In the genomic region with DNA sequence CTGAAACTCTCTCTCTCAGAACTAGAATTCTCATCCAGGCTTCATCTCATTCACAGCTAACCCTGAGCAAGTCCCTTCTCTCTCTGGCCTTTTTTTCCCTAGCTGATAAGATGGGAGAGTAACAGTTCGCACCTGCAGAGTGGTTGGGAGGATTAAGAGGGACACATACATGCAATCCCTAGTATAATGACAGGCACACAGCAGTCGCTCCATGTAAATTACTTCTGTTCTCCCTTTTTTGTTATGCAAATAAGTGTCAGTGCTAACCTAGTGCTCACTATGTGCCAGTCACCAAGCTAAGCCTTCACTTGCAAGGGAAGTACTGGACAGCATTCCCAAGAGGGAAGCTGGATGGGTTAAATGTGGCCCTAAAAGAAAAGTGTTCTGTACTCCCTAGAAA, we compare ENCODE assay signal across 24 cellular contexts.
DNase-seq lines count a peak whose midpoint lies in the region; ATAC-seq, FAIRE-seq and TF ChIP-seq lines count a peak whose summit lies in the region.
"Had no signal": no experiment of that assay in that cellular context is flagged by ENCODE, and none has a peak within 500 bp of the region (broad histone marks: within the 10 kb centered on the region; RNA-seq: fewer than 3 reads in every experiment).

No MANE protein-coding gene starts in this region.

- H2BK5ac ChIP-seq in H1 (ENCODE audit: low read depth, low read length) = no peak overlapping the region

- H3K27ac Mint-ChIP-seq in GM23338 = no peak overlapping the region
- H3K27ac Mint-ChIP-seq: HFFc6, IgD-negative memory B cell had no signal

- H3K4me1 ChIP-seq in GM23338 (ENCODE audit: insufficient read depth) (peaks cover 46% of the 10 kb centered on the region), H1 (replicated peaks in 1 of 4; ENCODE audit: control insufficient read depth in 3 of 4, insufficient read depth in 4 of 4, low read length in 3 of 4) (peaks cover 0 to 20% (median 12%) of the 10 kb centered on the region in 4 experiments; a peak in 4 of 7 replicates)

- no peaks in the 10 kb centered on the region for H3K36me3 ChIP-seq in GM23338 (ENCODE audit: insufficient read depth)
- no peaks in the 10 kb centered on the region for H3K36me3 ChIP-seq in H1 (ENCODE audit: control insufficient read depth in 2 of 4, insufficient read depth in 4 of 4, low read length in 3 of 4)
- H3K36me3 ChIP-seq: BLaER1 treated with 17β-estradiol and CSF1 and Interleukin-3, amounts not matched to agents 10 nM and 100 nM had no signal

- H3K27ac ChIP-seq in GM23338 (ENCODE audit: low read depth) (no peak overlapping the region), H1 (ENCODE audit: low read depth, low read length) (no peak overlapping the region)
- H3K27ac ChIP-seq: BLaER1 treated with 17β-estradiol and CSF1 and Interleukin-3, amounts not matched to agents 10 nM and 100 nM had no signal

- no peak overlapping the region for H2BK120ac ChIP-seq in H1 (replicated peaks; ENCODE audit: low read depth, low read length)

- H2BK20ac ChIP-seq in H1 (ENCODE audit: low read length) = no peak overlapping the region

- H3K27me3 Mint-ChIP-seq in GM23338 (ENCODE audit: insufficient read depth, low read depth, poor library complexity) = peaks cover 4% of the 10 kb centered on the region

- H3K79me1 ChIP-seq in H1 (ENCODE audit: low read depth, low read length) = no peaks in the 10 kb centered on the region

- H3K4me2 ChIP-seq in GM23338 (no peak overlapping the region), H1 (ENCODE audit: insufficient read depth in 1 of 2, low read depth in 2 of 2, low read length in 2 of 2) (no peak overlapping the region)

- H3F3A ChIP-seq in GM23338 (replicated peaks; ENCODE audit: low read depth) = 0 out of 2 replicates have a peak, but pooled peaks cover 3% of the 10 kb centered on the region

- no peak overlapping the region for H3K4me3 ChIP-seq in GM23338
- H3K4me3 ChIP-seq in H1 (ENCODE audit: extremely low read depth in 1 of 4, insufficient read depth in 2 of 4, low read depth in 3 of 4, low read length in 4 of 4) = no peak overlapping the region
- H3K4me3 ChIP-seq: BLaER1 treated with 17β-estradiol and CSF1 and Interleukin-3, amounts not matched to agents 10 nM and 100 nM; GM12878 had no signal

- H2AK5ac ChIP-seq in H1 (ENCODE audit: low read depth, low read length) = no peak overlapping the region

- H4K20me1 ChIP-seq in GM23338 (replicated peaks; ENCODE audit: insufficient read depth) (no peaks in the 10 kb centered on the region), H1 (replicated peaks in 1 of 2; ENCODE audit: control insufficient read depth in 1 of 2, insufficient read depth in 2 of 2, low read length in 2 of 2) (no peaks in the 10 kb centered on the region)

- H3K4ac ChIP-seq in H1 (replicated peaks; ENCODE audit: insufficient read length, low read depth, low read length) = no peak overlapping the region

- no peak overlapping the region for H2BK15ac ChIP-seq in H1 (ENCODE audit: low read length)

- H3K4me3 Mint-ChIP-seq in GM23338 = no peak overlapping the region
- H3K4me3 Mint-ChIP-seq: CD8-positive, alpha-beta memory T cell; HFFc6; IgD-negative memory B cell had no signal

- H3K9me2 ChIP-seq in GM23338 (ENCODE audit: insufficient read depth) = no peaks in the 10 kb centered on the region

- no peak overlapping the region for H3K9ac ChIP-seq in H1 (replicated peaks in 1 of 4; ENCODE audit: extremely low read depth in 1 of 4, low read depth in 3 of 4, low read length in 3 of 4)
- H3K9ac ChIP-seq: BLaER1 treated with 17β-estradiol and CSF1 and Interleukin-3, amounts not matched to agents 10 nM and 100 nM had no signal

- WGBS in H1 (ENCODE audit: extremely low coverage in 1 of 2, insufficient coverage in 1 of 2, insufficient read length in 1 of 2, insufficient replicate concordance in 2 of 2, low coverage in 1 of 2, low lambda C conversion rate in 2 of 2, missing lambda C conversion rate in 1 of 2), 2 experiments = 63% methylated on average over 2 of the region's 2 CpGs; no CpG with 5 or more reads in 1 of the 2 experiments

- DNase-seq in GM23338 (ENCODE audit: low spot score) (peak; percentile 41), NCI-H526 (lab: John Stamatoyannopoulos, UW) (peak; percentile 31 to 75), H1 (ENCODE audit: low read depth in 1 of 2, low spot score in 2 of 2) (no peak), iPS-NIHi11 (ENCODE audit: low spot score) (peak; percentile 16), SW480 (ENCODE audit: low spot score) (no peak), NOMO-1 treated with dmso at 0.1 percent for 144 hours (lab: John Stamatoyannopoulos, UW; ENCODE audit: unreplicated experiment) (no peak)
- DNase-seq: 8988T; CD8-positive, alpha-beta memory T cell; COR-L47; DMS 273 treated with DMSO at 0.1 percent for 48 hours; DMS53; DND-41; EL; GOT3; HFFc6; KBM-7 had no signal

- CTCF ChIA-PET in H1 (lab: Charles Lee; ENCODE audit: partially characterized antibody) = interaction anchor here (1.0 to 1.8 kb wide), 5 partner anchors 15 to 277 kb away, joined by 3 to 5 read pairs (median 4); no protein-coding TSS in a partner anchor

- no peaks in the 10 kb centered on the region; the same call in 1 of the 2 replicates for H3K23me2 ChIP-seq in H1 (ENCODE audit: low read depth, low read length)

- TF ChIP-seq CTCF in GM23338 (conservative IDR thresholded peaks at IDR 0.05; ENCODE audit: low read depth in 2 of 2) (no peak), H1 (IDR thresholded peaks at IDR 0.05; ENCODE audit: control extremely low read depth in 1 of 3, insufficient read depth in 1 of 3, low read depth in 1 of 3, low read length in 3 of 3) (no peak)

- H3K27me3 ChIP-seq in GM23338 (ENCODE audit: insufficient read depth) (no peaks in the 10 kb centered on the region), H1 (replicated peaks in 1 of 4; ENCODE audit: control insufficient read depth in 3 of 4, extremely low read depth in 1 of 4, insufficient read depth in 3 of 4, low read length in 3 of 4) (no peaks in the 10 kb centered on the region)

- no peak for TF ChIP-seq RAD21 in H1 (IDR thresholded peaks at IDR 0.05 in 1 of 2, conservative IDR thresholded peaks at IDR 0.05 in 1 of 2; ENCODE audit: low read depth in 2 of 2, low read length in 2 of 2)

- H3K18ac ChIP-seq in H1 (ENCODE audit: extremely low read depth, low read length) = no peak overlapping the region

- no peak overlapping the region for H3K56ac ChIP-seq in H1 (replicated peaks; ENCODE audit: insufficient read length, low read depth, low read length)

- H3K9me3 Mint-ChIP-seq in GM23338 = peaks cover 9% of the 10 kb centered on the region; the same call in 2 of the 3 replicates
- H3K9me3 Mint-ChIP-seq: HFFc6 had no signal

- no peak overlapping the region for H4K91ac ChIP-seq in H1 (replicated peaks; ENCODE audit: insufficient read length, low read length)

- H3K14ac ChIP-seq in H1 (ENCODE audit: insufficient read length) = no peak overlapping the region

- ATAC-seq in GM23338 (peak; percentile 55), GM21515 (IDR thresholded peaks at IDR 0.05; ENCODE audit: unreplicated experiment) (no peak), HG03565 (IDR thresholded peaks at IDR 0.05; ENCODE audit: unreplicated experiment) (no peak)
- ATAC-seq: GM12878, HCT116, HepG2 had no signal

- H3K23ac ChIP-seq in H1 (ENCODE audit: insufficient read length) = no peak overlapping the region

- peaks cover 46% of the 10 kb centered on the region for H3K4me1 Mint-ChIP-seq in GM23338
- H3K4me1 Mint-ChIP-seq: CD8-positive, alpha-beta memory T cell; IgD-negative memory B cell had no signal

- FAIRE-seq in H1 (lab: Jason Lieb, UNC) = peak; percentile 13
- FAIRE-seq: GM12878, HepG2, HTR-8/SVneo had no signal

- H2AFZ ChIP-seq in GM23338 (no peak overlapping the region), H1 (ENCODE audit: low read length) (no peak overlapping the region)

- H3K9me3 ChIP-seq in H1 (ENCODE audit: insufficient read depth in 2 of 2, low read depth in 1 of 2, low read length in 1 of 2) = peaks cover 4% of the 10 kb centered on the region in 2 experiments; a peak in 1 of 4 replicates

- POLR2A ChIA-PET in H1 (lab: Charles Lee; ENCODE audit: partially characterized antibody) = interaction anchor here (1.0 kb wide), 1 partner anchor 12 kb away, joined by 4 read pairs; no protein-coding TSS in a partner anchor

- TF ChIP-seq POLR2A in H1 (IDR thresholded peaks at IDR 0.05; ENCODE audit: control extremely low read depth in 1 of 2, low read depth in 2 of 2, low read length in 2 of 2) = no peak

- no peaks in the 10 kb centered on the region for H3K79me2 ChIP-seq in GM23338 (replicated peaks; ENCODE audit: insufficient read depth)
- H3K79me2 ChIP-seq in H1 (ENCODE audit: control insufficient read depth in 1 of 2, insufficient read depth in 2 of 2, low read length in 2 of 2) = no peaks in the 10 kb centered on the region

- peaks cover 9% of the 10 kb centered on the region for H3K36me3 Mint-ChIP-seq in GM23338 (ENCODE audit: low read depth)
- H3K36me3 Mint-ChIP-seq: CD8-positive, alpha-beta memory T cell; IgD-negative memory B cell had no signal

- no peak overlapping the region for H4K5ac ChIP-seq in H1 (ENCODE audit: insufficient read length, low read depth, low read length)

- no peak overlapping the region for H4K8ac ChIP-seq in H1 (ENCODE audit: extremely low read depth, insufficient read depth, low read length)

- no peak for TF ChIP-seq EP300 in H1 (IDR thresholded peaks at IDR 0.05; ENCODE audit: borderline replicate concordance in 1 of 2, low read depth in 2 of 2, low read length in 2 of 2)

- H2BK12ac ChIP-seq in H1 (ENCODE audit: low read depth, low read length) = no peak overlapping the region

TF ChIP-seq in GM23338, 12 proteins besides CTCF, POLR2A, EP300 and RAD21 (continues in another document):
- TF ChIP-seq, protein P1, sequence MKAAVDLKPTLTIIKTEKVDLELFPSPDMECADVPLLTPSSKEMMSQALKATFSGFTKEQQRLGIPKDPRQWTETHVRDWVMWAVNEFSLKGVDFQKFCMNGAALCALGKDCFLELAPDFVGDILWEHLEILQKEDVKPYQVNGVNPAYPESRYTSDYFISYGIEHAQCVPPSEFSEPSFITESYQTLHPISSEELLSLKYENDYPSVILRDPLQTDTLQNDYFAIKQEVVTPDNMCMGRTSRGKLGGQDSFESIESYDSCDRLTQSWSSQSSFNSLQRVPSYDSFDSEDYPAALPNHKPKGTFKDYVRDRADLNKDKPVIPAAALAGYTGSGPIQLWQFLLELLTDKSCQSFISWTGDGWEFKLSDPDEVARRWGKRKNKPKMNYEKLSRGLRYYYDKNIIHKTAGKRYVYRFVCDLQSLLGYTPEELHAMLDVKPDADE (IDR thresholded peaks at IDR 0.05) = no peak
- TF ChIP-seq POLR2AphosphoS5 (IDR thresholded peaks at IDR 0.05; ENCODE audit: low read depth) = no peak

TF ChIP-seq in H1, 55 proteins besides CTCF, POLR2A, EP300 and RAD21 (continues in another document):
- TF ChIP-seq, protein P2, sequence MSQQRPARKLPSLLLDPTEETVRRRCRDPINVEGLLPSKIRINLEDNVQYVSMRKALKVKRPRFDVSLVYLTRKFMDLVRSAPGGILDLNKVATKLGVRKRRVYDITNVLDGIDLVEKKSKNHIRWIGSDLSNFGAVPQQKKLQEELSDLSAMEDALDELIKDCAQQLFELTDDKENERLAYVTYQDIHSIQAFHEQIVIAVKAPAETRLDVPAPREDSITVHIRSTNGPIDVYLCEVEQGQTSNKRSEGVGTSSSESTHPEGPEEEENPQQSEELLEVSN (IDR thresholded peaks at IDR 0.05) = no peak
- TF ChIP-seq RFX5 (IDR thresholded peaks at IDR 0.05; ENCODE audit: borderline replicate concordance, low read depth, low read length) = no peak
- peak; percentile 75; the same call in 1 of the 2 replicates for TF ChIP-seq POU5F1 (IDR thresholded peaks at IDR 0.05; ENCODE audit: low read depth, low read length)

Comparison
In these comparisons a context has a peak if more than half of its experiments do, and no peak if none do; other contexts are left out.
1. DNase-seq: peak in GM23338 (single experiment), NCI-H526 (2 of 2) and iPS-NIHi11 (single experiment); none in H1 (0 of 2), SW480 (single experiment) and NOMO-1 treated with dmso at 0.1 percent for 144 hours (single experiment).